Comparison of ENCODE assay signal across 8 cellular contexts in the genomic region with DNA sequence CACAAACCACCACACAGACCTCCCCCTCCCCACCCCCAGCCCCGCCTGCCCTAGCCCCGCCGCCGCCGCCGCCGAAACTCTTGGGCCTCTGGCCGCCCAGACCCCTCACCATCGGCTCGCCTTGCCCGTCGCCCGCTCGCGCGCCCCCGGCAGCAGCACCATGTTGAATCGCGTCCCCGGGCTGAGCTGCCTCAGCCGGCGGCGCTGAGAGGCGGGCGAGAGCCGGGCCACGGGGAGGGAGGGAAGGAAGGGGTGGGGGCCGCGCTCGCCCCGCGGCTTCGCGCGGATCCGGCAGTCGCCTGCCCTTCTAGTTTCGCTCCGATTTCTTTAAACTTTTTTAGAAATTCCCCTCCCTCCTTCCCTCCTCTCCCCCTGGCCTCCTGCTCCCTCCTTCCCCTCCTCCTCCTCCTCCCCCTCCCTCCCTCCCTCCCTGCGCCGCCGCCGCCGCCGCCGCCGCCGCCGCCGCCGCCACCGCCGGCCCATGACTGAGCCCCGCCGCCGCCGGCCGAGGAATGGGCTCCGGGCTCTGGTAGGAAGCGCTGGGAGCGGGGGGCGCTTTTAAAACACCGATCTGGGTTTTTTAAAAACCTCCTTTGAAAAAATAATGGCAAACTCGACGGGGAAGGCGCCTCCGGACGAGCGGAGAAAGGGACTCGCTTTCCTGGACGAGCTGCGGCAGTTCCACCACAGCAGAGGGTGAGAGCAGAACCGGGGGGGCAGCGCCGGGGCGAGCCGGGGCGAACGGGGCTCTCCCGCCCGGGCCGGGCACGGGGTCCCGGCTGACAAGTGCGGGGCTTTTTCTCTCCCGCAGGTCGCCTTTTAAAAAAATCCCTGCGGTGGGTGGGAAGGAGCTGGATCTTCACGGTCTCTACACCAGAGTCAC. TPM values are rescaled to one million over a fixed set of nuclear protein-coding genes. Genes with fewer than 3 reads are reported as not detected.
DNase-seq lines count a peak whose midpoint lies in the region; ATAC-seq, FAIRE-seq and TF ChIP-seq lines count a peak whose summit lies in the region.

A gene with protein sequence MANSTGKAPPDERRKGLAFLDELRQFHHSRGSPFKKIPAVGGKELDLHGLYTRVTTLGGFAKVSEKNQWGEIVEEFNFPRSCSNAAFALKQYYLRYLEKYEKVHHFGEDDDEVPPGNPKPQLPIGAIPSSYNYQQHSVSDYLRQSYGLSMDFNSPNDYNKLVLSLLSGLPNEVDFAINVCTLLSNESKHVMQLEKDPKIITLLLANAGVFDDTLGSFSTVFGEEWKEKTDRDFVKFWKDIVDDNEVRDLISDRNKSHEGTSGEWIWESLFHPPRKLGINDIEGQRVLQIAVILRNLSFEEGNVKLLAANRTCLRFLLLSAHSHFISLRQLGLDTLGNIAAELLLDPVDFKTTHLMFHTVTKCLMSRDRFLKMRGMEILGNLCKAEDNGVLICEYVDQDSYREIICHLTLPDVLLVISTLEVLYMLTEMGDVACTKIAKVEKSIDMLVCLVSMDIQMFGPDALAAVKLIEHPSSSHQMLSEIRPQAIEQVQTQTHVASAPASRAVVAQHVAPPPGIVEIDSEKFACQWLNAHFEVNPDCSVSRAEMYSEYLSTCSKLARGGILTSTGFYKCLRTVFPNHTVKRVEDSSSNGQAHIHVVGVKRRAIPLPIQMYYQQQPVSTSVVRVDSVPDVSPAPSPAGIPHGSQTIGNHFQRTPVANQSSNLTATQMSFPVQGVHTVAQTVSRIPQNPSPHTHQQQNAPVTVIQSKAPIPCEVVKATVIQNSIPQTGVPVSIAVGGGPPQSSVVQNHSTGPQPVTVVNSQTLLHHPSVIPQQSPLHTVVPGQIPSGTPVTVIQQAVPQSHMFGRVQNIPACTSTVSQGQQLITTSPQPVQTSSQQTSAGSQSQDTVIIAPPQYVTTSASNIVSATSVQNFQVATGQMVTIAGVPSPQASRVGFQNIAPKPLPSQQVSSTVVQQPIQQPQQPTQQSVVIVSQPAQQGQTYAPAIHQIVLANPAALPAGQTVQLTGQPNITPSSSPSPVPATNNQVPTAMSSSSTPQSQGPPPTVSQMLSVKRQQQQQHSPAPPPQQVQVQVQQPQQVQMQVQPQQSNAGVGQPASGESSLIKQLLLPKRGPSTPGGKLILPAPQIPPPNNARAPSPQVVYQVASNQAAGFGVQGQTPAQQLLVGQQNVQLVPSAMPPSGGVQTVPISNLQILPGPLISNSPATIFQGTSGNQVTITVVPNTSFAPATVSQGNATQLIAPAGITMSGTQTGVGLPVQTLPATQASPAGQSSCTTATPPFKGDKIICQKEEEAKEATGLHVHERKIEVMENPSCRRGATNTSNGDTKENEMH (N-terminal part only) (plus strand): TSS at position 474 of the 883 bp plus-strand sequence. CDS start 131 bp downstream, at position 605.

- peak within 1 kb of the TSS; percentile 92 to 96 for H3K9ac ChIP-seq in kidney (ENCODE audit: low read length in 2 of 2)

- H3K36me3 Mint-ChIP-seq in central memory CD8-positive, alpha-beta T cell (ENCODE audit: insufficient read depth): peaks cover 30% of the 10 kb centered on the region

- no peak for TF ChIP-seq CTCF in GM13977 (IDR thresholded peaks at IDR 0.05; ENCODE audit: extremely low read depth, insufficient read depth, missing control alignments)
- TF ChIP-seq CTCF in kidney (IDR thresholded peaks at IDR 0.05; ENCODE audit: borderline replicate concordance, extremely low read depth, insufficient read depth): no peak

- no peaks in the 10 kb centered on the region for H3K36me3 ChIP-seq in kidney (ENCODE audit: control insufficient read depth in 1 of 2, insufficient read depth in 2 of 2, low read length in 2 of 2)

- no peaks in the 10 kb centered on the region for H3K27me3 Mint-ChIP-seq in central memory CD8-positive, alpha-beta T cell

- H3K9me3 ChIP-seq in kidney (ENCODE audit: control insufficient read depth in 1 of 2, low read length in 2 of 2): no peaks in the 10 kb centered on the region

- intact Hi-C loops in kidney (cut with DNase I): no loop called here

- ATAC-seq in HG02759 (IDR thresholded peaks at IDR 0.05; ENCODE audit: unreplicated experiment) (peak; percentile 12), GM18870 (IDR thresholded peaks at IDR 0.05; ENCODE audit: unreplicated experiment) (no peak)
- peak; percentile 31 for ATAC-seq in central memory CD8-positive, alpha-beta T cell (replicated peaks; ENCODE audit: extremely low read depth, poor library complexity, severe bottlenecking)

- H3K4me3 Mint-ChIP-seq in central memory CD8-positive, alpha-beta T cell: peak within 1 kb of the TSS; percentile 88

- H3K4me1 ChIP-seq in kidney (ENCODE audit: control insufficient read depth in 1 of 2, insufficient read depth in 1 of 2, low read depth in 1 of 2, low read length in 2 of 2): peaks cover 5 to 11% of the 10 kb centered on the region in 2 donors

- FAIRE-seq in kidney (lab: Jason Lieb, UNC): no peak

- DNase-seq in GM13977 (ENCODE audit: low spot score) (peak; percentile 75), NCI-H146 treated with DMSO at 0.1 percent for 48 hours (lab: John Stamatoyannopoulos, UW; ENCODE audit: unreplicated experiment) (peak; percentile 66), kidney (peak; percentile 90)
- peak; percentile 47 for DNase-seq in activated CD4-positive, CD25-positive, alpha-beta regulatory T cell treated with anti-CD3 and anti-CD28 coated beads, Interleukin-2, amount 50 U/mL, for 16 hours (ENCODE audit: low read depth, low spot score)
- DNase-seq in central memory CD8-positive, alpha-beta T cell (ENCODE audit: low spot score in 2 of 2): peak; percentile 49 to 50
- peak; percentile 41 to 59 (median 45) for DNase-seq in stimulated activated CD4-positive, alpha-beta T cell treated with anti-CD3 and anti-CD28 coated beads, Interleukin-12 subunit alpha, Interleukin-12 subunit beta, amount 100 ng/mL, for 48 hours (ENCODE audit: low read depth in 2 of 3, low spot score in 1 of 3)

- peak within 1 kb of the TSS; percentile 96 to 97 for H3K27ac ChIP-seq in kidney (ENCODE audit: low read depth in 2 of 2, low read length in 2 of 2)

- H3K9me3 Mint-ChIP-seq in central memory CD8-positive, alpha-beta T cell: no peaks in the 10 kb centered on the region

- peaks cover 45% of the 10 kb centered on the region for H3K4me1 Mint-ChIP-seq in central memory CD8-positive, alpha-beta T cell

- peak within 1 kb of the TSS; percentile 90 to 98 for H3K4me3 ChIP-seq in kidney (ENCODE audit: low read length in 2 of 2)

- in situ Hi-C loops in GM13977 (cut with MboI; ENCODE audit: low pct_unique_long_range_greater_than_20kb, low sequenced_read_pairs, unreplicated experiment): loop anchor here (25.0 kb wide), 1 partner anchor 542 kb away; no protein-coding TSS in a partner anchor

- H3K27ac Mint-ChIP-seq in central memory CD8-positive, alpha-beta T cell (ENCODE audit: low read depth): peak within 1 kb of the TSS; percentile 99

RNA-seq across cellular contexts. Expression of the gene that starts here (rescaled TPM):
- total RNA-seq in kidney: 35.7 TPM
- 4.4 TPM for polyA plus RNA-seq in kidney (ENCODE audit: insufficient read depth, low read depth, low replicate concordance)
